ENCODE assay signal across 8 cellular contexts in the genomic region with DNA sequence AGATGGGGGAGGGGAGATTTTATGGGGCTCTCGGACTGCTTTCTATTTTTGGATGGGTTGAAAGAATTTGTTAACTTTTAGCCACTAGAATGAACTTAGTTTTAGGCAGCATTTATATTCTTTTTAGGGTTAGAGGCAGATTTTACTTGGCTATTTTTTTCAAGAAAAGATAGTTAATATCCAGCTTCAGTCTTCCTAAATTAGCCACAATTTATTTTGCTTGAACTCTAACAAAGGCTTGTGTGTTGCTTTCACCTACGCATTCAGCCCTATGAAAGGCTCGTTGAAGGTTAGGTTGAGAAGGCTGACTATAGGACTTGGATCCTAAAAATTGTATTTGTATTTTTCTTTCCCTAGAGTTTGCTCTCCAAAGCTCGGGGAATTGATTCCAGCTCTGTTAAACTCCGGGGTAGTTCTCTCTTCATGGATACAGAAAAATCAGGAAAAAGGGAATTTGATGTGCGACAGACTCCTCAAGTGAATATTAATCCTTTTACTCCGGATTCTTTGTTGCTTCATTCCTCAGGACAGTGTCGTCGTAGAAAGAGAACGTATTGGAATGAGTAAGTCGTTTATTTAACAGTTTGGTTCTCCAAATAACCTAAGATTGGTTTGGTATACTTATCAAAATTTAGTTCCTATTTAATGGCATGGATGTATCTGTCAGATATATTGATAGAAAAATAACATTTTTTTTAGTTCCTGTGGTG. TPM values are rescaled to one million over a fixed set of nuclear protein-coding genes. Genes with fewer than 3 reads are reported as not detected.
DNase-seq lines count a peak whose midpoint lies in the region; ATAC-seq, FAIRE-seq and TF ChIP-seq lines count a peak whose summit lies in the region.

No MANE protein-coding gene starts in this region.

- H3K36me3 Mint-ChIP-seq in astrocyte (ENCODE audit: low read depth, unreplicated experiment), result peaks cover 8% of the 10 kb centered on the region

- peak overlapping the region; percentile 95 for H3K4me2 ChIP-seq in astrocyte (ENCODE audit: low read length)

- no peak overlapping the region for H2AFZ ChIP-seq in astrocyte (ENCODE audit: low read depth, low read length)

- DNase-seq in right atrium auricular region (ENCODE audit: low spot score) (no peak), Right ventricle myocardium inferior (ENCODE audit: missing footprints) (no peak), astrocyte (ENCODE audit: low read depth) (peak; percentile 48), lower lobe of right lung (no peak), aorta (no peak), amygdala (lab: John Stamatoyannopoulos, UW) (no peak)
- DNase-seq in activated CD4-positive, alpha-beta T cell treated with anti-CD3 and anti-CD28 coated beads, Interleukin-2, amount 50 U/mL, for 48 hours, result no peak

- peak overlapping the region; percentile 100 for H3K9ac ChIP-seq in astrocyte (ENCODE audit: low read length)

- TF ChIP-seq CTCF in right atrium auricular region (IDR thresholded peaks at IDR 0.05), result no peak
- TF ChIP-seq CTCF in astrocyte (IDR thresholded peaks at IDR 0.05; ENCODE audit: insufficient read depth, low read depth, low read length), result no peak
- TF ChIP-seq CTCF in lower lobe of right lung (IDR thresholded peaks at IDR 0.05), result no peak

- no peak for ATAC-seq in Right ventricle myocardium inferior
- no peak for ATAC-seq in lower lobe of right lung
- no peak for ATAC-seq in aorta (ENCODE audit: low FRiP score)
- ATAC-seq in GM21381 (IDR thresholded peaks at IDR 0.05; ENCODE audit: unreplicated experiment), result no peak

- H3K4me1 ChIP-seq in right atrium auricular region (peaks cover 0 to 13% of the 10 kb centered on the region in 2 donors), astrocyte (ENCODE audit: insufficient read depth, low read length) (peaks cover 18% of the 10 kb centered on the region), lower lobe of right lung (peaks cover 28% of the 10 kb centered on the region), aorta (ENCODE audit: control insufficient read depth in 1 of 2, insufficient read depth in 2 of 2, low read length in 2 of 2) (no peaks in the 10 kb centered on the region)

- 0 to 1% methylated on average over 11 of the region's 11 CpGs for WGBS in aorta, 2 donors

- H3K27ac Mint-ChIP-seq in astrocyte (ENCODE audit: unreplicated experiment), result peak overlapping the region; percentile 91

- H4K20me1 ChIP-seq in astrocyte (ENCODE audit: insufficient read depth, low read length), result peaks cover 11% of the 10 kb centered on the region

- H3K27me3 ChIP-seq in right atrium auricular region (no peaks in the 10 kb centered on the region), astrocyte (ENCODE audit: insufficient read depth, low read length) (no peaks in the 10 kb centered on the region), lower lobe of right lung (ENCODE audit: low read depth) (no peaks in the 10 kb centered on the region), aorta (ENCODE audit: control insufficient read depth in 1 of 2, insufficient read depth in 2 of 2, low read length in 1 of 2) (no peaks in the 10 kb centered on the region)

- intact Hi-C loops in Right ventricle myocardium inferior (cut with DNase I) (loop anchor here (2.0 to 5.0 kb wide), 3 partner anchors 37 to 115 kb away; partner anchors contain the start of gene ZNF143), lower lobe of right lung (cut with DNase I) (no loop called here), aorta (cut with DNase I) (loop anchor here in 1 of 2 donors (5.0 kb wide), 2 partner anchors 37 to 48 kb away; no protein-coding TSS in a partner anchor)

- peaks cover 17% of the 10 kb centered on the region for H3K36me3 ChIP-seq in right atrium auricular region
- peaks cover 40% of the 10 kb centered on the region for H3K36me3 ChIP-seq in astrocyte (ENCODE audit: insufficient read depth, low read length)
- H3K36me3 ChIP-seq in lower lobe of right lung, result no peaks in the 10 kb centered on the region
- H3K36me3 ChIP-seq in aorta (ENCODE audit: control insufficient read depth in 1 of 2, insufficient read depth in 2 of 2, low read length in 1 of 2), result no peaks in the 10 kb centered on the region

- peaks cover 9% of the 10 kb centered on the region for H3K4me1 Mint-ChIP-seq in astrocyte (ENCODE audit: low read depth, unreplicated experiment)

- FAIRE-seq in astrocyte (lab: Jason Lieb, UNC), result no peak

- H3K4me3 ChIP-seq in right atrium auricular region (peak overlapping the region; percentile 72 to 75), astrocyte (ENCODE audit: insufficient read depth, low read depth, low read length) (peak overlapping the region; percentile 89), lower lobe of right lung (peak overlapping the region; percentile 81), aorta (ENCODE audit: low read length in 2 of 2) (peak overlapping the region; percentile 73 to 97)

- H3K9me3 ChIP-seq in right atrium auricular region, result no peaks in the 10 kb centered on the region
- H3K9me3 ChIP-seq in astrocyte (ENCODE audit: insufficient read depth, low read depth, low read length), result no peaks in the 10 kb centered on the region
- H3K9me3 ChIP-seq in lower lobe of right lung, result no peaks in the 10 kb centered on the region
- no peaks in the 10 kb centered on the region for H3K9me3 ChIP-seq in aorta (ENCODE audit: control insufficient read depth, low read length)

- H3K27me3 Mint-ChIP-seq in astrocyte (ENCODE audit: low read depth, unreplicated experiment), result no peaks in the 10 kb centered on the region

- peak overlapping the region; percentile 97 for H3K4me3 Mint-ChIP-seq in astrocyte (ENCODE audit: unreplicated experiment)

- H3K79me2 ChIP-seq in astrocyte (ENCODE audit: insufficient read depth, low read length), result peaks cover 75% of the 10 kb centered on the region

- H3K9me3 Mint-ChIP-seq in astrocyte (ENCODE audit: unreplicated experiment), result no peaks in the 10 kb centered on the region

- peak overlapping the region; percentile 98 to 99 for H3K27ac ChIP-seq in right atrium auricular region
- peak overlapping the region; percentile 97 for H3K27ac ChIP-seq in astrocyte (ENCODE audit: low read depth, low read length)
- H3K27ac ChIP-seq in lower lobe of right lung, result peak overlapping the region; percentile 97
- H3K27ac ChIP-seq in aorta (ENCODE audit: low read depth in 1 of 2, low read length in 2 of 2), result peak overlapping the region in 1 of 2 donors; percentile 63

RNA-seq across cellular contexts. Expression of gene WEE1, which starts 2.2 kb away (rescaled TPM):
- total RNA-seq in right atrium auricular region (100 to 1,000 TPM in 1 of 2 donors, 10 to 100 TPM in 1; 52.0 to 103 TPM), Right ventricle myocardium inferior (40.1 TPM), astrocyte (29.3 and 50.7 TPM in 2 replicates), lower lobe of right lung (12.4 TPM), aorta (10 to 100 TPM; 19.5 to 41.3 TPM)
- polyA plus RNA-seq in aorta, result 10 to 100 TPM in 1 of 2 donors, 1 to 10 TPM in 1; 9.3 to 28.9 TPM
